1 cellular context compared by ENCODE assay signal in the genomic region with DNA sequence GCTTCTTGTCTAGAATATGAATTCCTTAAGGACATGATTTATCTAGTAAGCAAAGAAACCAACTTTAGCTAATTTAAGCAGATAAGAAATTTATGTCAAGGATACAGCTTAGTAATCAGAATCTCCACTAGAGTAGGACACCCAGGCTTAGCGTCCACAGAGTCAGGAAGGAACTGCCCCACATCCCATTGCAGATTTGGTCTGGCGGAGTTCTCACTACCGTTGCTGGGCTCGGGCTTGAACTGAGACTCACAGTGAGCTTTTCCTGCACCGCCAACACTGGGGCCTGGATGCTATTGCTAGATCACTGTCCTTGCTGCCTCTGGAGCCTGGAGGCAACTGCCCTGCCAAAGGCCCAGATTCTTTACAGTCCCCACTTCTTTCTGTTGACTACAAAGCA.
TF ChIP-seq lines count a peak whose summit lies in the region.

No MANE protein-coding gene starts in this region.

TF ChIP-seq in HepG2, 621 proteins besides CTCF, POLR2A, EP300 and RAD21 (continued from another document):
- TF ChIP-seq KAT8 (CRISPR knock-in tag; IDR thresholded peaks at IDR 0.05) (no peak), FOXM1 (CRISPR knock-in tag; IDR thresholded peaks at IDR 0.05) (no peak), ZNF510 (CRISPR knock-in tag; IDR thresholded peaks at IDR 0.05; ENCODE audit: low read depth) (no peak), KLF11 (CRISPR knock-in tag; IDR thresholded peaks at IDR 0.05) (no peak), ZFP82 (CRISPR knock-in tag; IDR thresholded peaks at IDR 0.05; ENCODE audit: borderline replicate concordance) (no peak)
- TF ChIP-seq, protein P1, sequence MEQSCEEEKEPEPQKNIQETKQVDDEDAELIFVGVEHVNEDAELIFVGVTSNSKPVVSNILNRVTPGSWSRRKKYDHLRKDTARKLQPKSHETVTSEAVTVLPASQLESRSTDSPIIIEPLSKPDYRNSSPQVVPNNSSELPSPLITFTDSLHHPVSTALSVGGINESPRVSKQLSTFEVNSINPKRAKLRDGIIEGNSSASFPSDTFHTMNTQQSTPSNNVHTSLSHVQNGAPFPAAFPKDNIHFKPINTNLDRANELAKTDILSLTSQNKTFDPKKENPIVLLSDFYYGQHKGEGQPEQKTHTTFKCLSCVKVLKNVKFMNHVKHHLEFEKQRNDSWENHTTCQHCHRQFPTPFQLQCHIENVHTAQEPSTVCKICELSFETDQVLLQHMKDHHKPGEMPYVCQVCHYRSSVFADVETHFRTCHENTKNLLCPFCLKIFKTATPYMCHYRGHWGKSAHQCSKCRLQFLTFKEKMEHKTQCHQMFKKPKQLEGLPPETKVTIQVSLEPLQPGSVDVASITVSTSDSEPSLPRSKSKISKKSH (CRISPR knock-in tag; IDR thresholded peaks at IDR 0.05; ENCODE audit: borderline replicate concordance): no peak
- TF ChIP-seq, protein P2, sequence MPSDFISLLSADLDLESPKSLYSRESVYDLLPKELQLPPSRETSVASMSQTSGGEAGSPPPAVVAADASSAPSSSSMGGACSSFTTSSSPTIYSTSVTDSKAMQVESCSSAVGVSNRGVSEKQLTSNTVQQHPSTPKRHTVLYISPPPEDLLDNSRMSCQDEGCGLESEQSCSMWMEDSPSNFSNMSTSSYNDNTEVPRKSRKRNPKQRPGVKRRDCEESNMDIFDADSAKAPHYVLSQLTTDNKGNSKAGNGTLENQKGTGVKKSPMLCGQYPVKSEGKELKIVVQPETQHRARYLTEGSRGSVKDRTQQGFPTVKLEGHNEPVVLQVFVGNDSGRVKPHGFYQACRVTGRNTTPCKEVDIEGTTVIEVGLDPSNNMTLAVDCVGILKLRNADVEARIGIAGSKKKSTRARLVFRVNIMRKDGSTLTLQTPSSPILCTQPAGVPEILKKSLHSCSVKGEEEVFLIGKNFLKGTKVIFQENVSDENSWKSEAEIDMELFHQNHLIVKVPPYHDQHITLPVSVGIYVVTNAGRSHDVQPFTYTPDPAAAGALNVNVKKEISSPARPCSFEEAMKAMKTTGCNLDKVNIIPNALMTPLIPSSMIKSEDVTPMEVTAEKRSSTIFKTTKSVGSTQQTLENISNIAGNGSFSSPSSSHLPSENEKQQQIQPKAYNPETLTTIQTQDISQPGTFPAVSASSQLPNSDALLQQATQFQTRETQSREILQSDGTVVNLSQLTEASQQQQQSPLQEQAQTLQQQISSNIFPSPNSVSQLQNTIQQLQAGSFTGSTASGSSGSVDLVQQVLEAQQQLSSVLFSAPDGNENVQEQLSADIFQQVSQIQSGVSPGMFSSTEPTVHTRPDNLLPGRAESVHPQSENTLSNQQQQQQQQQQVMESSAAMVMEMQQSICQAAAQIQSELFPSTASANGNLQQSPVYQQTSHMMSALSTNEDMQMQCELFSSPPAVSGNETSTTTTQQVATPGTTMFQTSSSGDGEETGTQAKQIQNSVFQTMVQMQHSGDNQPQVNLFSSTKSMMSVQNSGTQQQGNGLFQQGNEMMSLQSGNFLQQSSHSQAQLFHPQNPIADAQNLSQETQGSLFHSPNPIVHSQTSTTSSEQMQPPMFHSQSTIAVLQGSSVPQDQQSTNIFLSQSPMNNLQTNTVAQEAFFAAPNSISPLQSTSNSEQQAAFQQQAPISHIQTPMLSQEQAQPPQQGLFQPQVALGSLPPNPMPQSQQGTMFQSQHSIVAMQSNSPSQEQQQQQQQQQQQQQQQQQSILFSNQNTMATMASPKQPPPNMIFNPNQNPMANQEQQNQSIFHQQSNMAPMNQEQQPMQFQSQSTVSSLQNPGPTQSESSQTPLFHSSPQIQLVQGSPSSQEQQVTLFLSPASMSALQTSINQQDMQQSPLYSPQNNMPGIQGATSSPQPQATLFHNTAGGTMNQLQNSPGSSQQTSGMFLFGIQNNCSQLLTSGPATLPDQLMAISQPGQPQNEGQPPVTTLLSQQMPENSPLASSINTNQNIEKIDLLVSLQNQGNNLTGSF (CRISPR knock-in tag; IDR thresholded peaks at IDR 0.05): no peak
TF ChIP-seq in HepG2: peak in this region for 0.
